1 cellular context compared by ENCODE assay signal in the genomic region with DNA sequence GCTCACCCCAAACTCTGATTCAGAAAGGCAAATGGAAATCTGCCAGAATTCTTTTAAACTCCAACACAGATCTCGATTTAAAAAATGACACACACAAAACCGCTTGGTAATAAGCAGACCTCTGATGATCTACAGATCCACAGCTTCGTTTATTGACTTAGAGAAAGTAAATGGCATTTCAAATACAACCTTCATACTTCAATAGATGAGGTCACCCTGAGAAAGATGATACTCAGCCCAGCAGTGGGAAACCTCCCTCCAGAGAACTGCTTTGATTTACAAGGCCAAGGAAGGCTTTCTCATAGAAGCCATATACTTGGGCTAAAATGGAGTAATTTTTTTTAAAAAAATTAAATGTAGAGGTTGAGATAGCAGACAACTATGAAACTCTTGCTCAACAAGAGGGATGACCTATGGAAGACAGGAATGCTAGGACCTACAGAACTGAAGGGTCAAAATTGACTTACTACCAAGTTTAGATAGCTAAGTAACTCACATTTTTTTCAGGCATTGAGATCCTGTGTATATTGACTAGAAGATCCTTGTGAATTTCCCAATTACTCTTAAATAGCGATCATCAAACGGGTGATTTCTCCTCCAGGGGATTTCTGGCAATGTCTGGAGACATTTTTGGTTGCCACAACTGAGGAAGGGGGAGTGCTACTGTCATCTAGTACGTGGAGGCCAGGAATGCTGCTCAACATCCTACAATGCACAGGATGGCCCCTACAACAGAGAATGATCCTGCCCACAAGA.
A peak's percentile ranks its signal among the peaks of the same experiment; 100 is the strongest.
TF ChIP-seq lines count a peak whose summit lies in the region.

No MANE protein-coding gene starts in this region.

TF ChIP-seq in HEK293, 187 proteins besides CTCF, POLR2A, EP300 and RAD21 (continued from another document and continues in another):
- TF ChIP-seq ZNF274 (IDR thresholded peaks at IDR 0.05; ENCODE audit: low read length) (no peak), ZNF274 (tag by site-specific recombination; IDR thresholded peaks at IDR 0.05; ENCODE audit: borderline replicate concordance) (no peak), KLF10 (tag by site-specific recombination; IDR thresholded peaks at IDR 0.05) (peak; percentile 39; the same call in 1 of the 2 replicates), PATZ1 (tag by site-specific recombination; IDR thresholded peaks at IDR 0.05) (0 out of 2 replicates have a peak, but pooled peaks have one; percentile 25), OSR2 (tag by site-specific recombination; IDR thresholded peaks at IDR 0.05) (peak; percentile 68; the same call in 1 of the 2 replicates), ZNF184 (tag by site-specific recombination; IDR thresholded peaks at IDR 0.05) (peak; percentile 90), PRDM1 (tag by site-specific recombination; IDR thresholded peaks at IDR 0.05) (no peak), ZNF629 (tag by site-specific recombination; IDR thresholded peaks at IDR 0.05) (peak; percentile 91), ZNF830 (tag by site-specific recombination; IDR thresholded peaks at IDR 0.05; ENCODE audit: low read depth) (no peak), GLIS1 (tag by site-specific recombination; IDR thresholded peaks at IDR 0.05) (peak; percentile 61; the same call in 1 of the 2 replicates), ZNF23 (tag by site-specific recombination; IDR thresholded peaks at IDR 0.05; ENCODE audit: borderline replicate concordance) (no peak), ZNF266 (tag by site-specific recombination; IDR thresholded peaks at IDR 0.05; ENCODE audit: low read depth) (no peak), ZBTB21 (tag by site-specific recombination; IDR thresholded peaks at IDR 0.05) (peak; percentile 76), ZNF600 (tag by site-specific recombination; IDR thresholded peaks at IDR 0.05) (peak; percentile 61), ZNF610 (tag by site-specific recombination; IDR thresholded peaks at IDR 0.05; ENCODE audit: borderline replicate concordance) (no peak), ZEB2 (tag by site-specific recombination; IDR thresholded peaks at IDR 0.05) (peak; percentile 76), ZNF549 (tag by site-specific recombination; IDR thresholded peaks at IDR 0.05) (no peak), ZNF660 (tag by site-specific recombination; IDR thresholded peaks at IDR 0.05) (0 out of 2 replicates have a peak, but pooled peaks have one; percentile 67), ZFP3 (tag by site-specific recombination; IDR thresholded peaks at IDR 0.05; ENCODE audit: low read depth) (no peak), ZNF366 (tag by site-specific recombination; conservative IDR thresholded peaks at IDR 0.05) (peak; percentile 90), OVOL3 (tag by site-specific recombination; IDR thresholded peaks at IDR 0.05) (peak; percentile 73; the same call in 1 of the 2 replicates), ZNF423 (tag by site-specific recombination; IDR thresholded peaks at IDR 0.05) (no peak), GLIS2 (tag by site-specific recombination; IDR thresholded peaks at IDR 0.05) (no peak), ZNF394 (tag by site-specific recombination; IDR thresholded peaks at IDR 0.05; ENCODE audit: borderline replicate concordance) (peak; percentile 56; the same call in 1 of the 2 replicates), SP7 (tag by site-specific recombination; IDR thresholded peaks at IDR 0.05) (peak; percentile 89), KLF17 (tag by site-specific recombination; IDR thresholded peaks at IDR 0.05) (peak; percentile 45; the same call in 1 of the 2 replicates), ZXDB (tag by site-specific recombination; IDR thresholded peaks at IDR 0.05) (0 out of 2 replicates have a peak, but pooled peaks have one; percentile 32), IKZF3 (tag by site-specific recombination; IDR thresholded peaks at IDR 0.05) (peak; percentile 75; the same call in 1 of the 2 replicates), ZBTB17 (tag by site-specific recombination; IDR thresholded peaks at IDR 0.05) (peak; percentile 43; the same call in 1 of the 2 replicates), ZNF792 (tag by site-specific recombination; IDR thresholded peaks at IDR 0.05) (no peak), PRDM2 (tag by site-specific recombination; IDR thresholded peaks at IDR 0.05; ENCODE audit: borderline replicate concordance) (no peak), SCRT1 (tag by site-specific recombination; IDR thresholded peaks at IDR 0.05; ENCODE audit: borderline replicate concordance) (no peak), ZNF10 (tag by site-specific recombination; IDR thresholded peaks at IDR 0.05) (peak; percentile 69; the same call in 1 of the 2 replicates), ZNF623 (tag by site-specific recombination; IDR thresholded peaks at IDR 0.05) (no peak)
- TF ChIP-seq, protein P1, sequence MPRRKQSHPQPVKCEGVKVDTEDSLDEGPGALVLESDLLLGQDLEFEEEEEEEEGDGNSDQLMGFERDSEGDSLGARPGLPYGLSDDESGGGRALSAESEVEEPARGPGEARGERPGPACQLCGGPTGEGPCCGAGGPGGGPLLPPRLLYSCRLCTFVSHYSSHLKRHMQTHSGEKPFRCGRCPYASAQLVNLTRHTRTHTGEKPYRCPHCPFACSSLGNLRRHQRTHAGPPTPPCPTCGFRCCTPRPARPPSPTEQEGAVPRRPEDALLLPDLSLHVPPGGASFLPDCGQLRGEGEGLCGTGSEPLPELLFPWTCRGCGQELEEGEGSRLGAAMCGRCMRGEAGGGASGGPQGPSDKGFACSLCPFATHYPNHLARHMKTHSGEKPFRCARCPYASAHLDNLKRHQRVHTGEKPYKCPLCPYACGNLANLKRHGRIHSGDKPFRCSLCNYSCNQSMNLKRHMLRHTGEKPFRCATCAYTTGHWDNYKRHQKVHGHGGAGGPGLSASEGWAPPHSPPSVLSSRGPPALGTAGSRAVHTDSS (tag by site-specific recombination; IDR thresholded peaks at IDR 0.05): 0 out of 2 replicates have a peak, but pooled peaks have one; percentile 11
- TF ChIP-seq, protein P2, sequence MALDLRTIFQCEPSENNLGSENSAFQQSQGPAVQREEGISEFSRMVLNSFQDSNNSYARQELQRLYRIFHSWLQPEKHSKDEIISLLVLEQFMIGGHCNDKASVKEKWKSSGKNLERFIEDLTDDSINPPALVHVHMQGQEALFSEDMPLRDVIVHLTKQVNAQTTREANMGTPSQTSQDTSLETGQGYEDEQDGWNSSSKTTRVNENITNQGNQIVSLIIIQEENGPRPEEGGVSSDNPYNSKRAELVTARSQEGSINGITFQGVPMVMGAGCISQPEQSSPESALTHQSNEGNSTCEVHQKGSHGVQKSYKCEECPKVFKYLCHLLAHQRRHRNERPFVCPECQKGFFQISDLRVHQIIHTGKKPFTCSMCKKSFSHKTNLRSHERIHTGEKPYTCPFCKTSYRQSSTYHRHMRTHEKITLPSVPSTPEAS (tag by site-specific recombination; IDR thresholded peaks at IDR 0.05): no peak
- TF ChIP-seq, protein P3, sequence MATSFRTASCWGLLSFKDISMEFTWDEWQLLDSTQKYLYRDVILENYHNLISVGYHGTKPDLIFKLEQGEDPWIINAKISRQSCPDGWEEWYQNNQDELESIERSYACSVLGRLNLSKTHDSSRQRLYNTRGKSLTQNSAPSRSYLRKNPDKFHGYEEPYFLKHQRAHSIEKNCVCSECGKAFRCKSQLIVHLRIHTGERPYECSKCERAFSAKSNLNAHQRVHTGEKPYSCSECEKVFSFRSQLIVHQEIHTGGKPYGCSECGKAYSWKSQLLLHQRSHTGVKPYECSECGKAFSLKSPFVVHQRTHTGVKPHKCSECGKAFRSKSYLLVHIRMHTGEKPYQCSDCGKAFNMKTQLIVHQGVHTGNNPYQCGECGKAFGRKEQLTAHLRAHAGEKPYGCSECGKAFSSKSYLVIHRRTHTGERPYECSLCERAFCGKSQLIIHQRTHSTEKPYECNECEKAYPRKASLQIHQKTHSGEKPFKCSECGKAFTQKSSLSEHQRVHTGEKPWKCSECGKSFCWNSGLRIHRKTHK (tag by site-specific recombination; IDR thresholded peaks at IDR 0.05): no peak
- TF ChIP-seq, protein P4, sequence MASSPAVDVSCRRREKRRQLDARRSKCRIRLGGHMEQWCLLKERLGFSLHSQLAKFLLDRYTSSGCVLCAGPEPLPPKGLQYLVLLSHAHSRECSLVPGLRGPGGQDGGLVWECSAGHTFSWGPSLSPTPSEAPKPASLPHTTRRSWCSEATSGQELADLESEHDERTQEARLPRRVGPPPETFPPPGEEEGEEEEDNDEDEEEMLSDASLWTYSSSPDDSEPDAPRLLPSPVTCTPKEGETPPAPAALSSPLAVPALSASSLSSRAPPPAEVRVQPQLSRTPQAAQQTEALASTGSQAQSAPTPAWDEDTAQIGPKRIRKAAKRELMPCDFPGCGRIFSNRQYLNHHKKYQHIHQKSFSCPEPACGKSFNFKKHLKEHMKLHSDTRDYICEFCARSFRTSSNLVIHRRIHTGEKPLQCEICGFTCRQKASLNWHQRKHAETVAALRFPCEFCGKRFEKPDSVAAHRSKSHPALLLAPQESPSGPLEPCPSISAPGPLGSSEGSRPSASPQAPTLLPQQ (tag by site-specific recombination; IDR thresholded peaks at IDR 0.05): peak; percentile 73
- TF ChIP-seq, protein P5, sequence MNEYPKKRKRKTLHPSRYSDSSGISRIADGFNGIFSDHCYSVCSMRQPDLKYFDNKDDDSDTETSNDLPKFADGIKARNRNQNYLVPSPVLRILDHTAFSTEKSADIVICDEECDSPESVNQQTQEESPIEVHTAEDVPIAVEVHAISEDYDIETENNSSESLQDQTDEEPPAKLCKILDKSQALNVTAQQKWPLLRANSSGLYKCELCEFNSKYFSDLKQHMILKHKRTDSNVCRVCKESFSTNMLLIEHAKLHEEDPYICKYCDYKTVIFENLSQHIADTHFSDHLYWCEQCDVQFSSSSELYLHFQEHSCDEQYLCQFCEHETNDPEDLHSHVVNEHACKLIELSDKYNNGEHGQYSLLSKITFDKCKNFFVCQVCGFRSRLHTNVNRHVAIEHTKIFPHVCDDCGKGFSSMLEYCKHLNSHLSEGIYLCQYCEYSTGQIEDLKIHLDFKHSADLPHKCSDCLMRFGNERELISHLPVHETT (tag by site-specific recombination; IDR thresholded peaks at IDR 0.05): peak; percentile 93
- TF ChIP-seq, protein P6, sequence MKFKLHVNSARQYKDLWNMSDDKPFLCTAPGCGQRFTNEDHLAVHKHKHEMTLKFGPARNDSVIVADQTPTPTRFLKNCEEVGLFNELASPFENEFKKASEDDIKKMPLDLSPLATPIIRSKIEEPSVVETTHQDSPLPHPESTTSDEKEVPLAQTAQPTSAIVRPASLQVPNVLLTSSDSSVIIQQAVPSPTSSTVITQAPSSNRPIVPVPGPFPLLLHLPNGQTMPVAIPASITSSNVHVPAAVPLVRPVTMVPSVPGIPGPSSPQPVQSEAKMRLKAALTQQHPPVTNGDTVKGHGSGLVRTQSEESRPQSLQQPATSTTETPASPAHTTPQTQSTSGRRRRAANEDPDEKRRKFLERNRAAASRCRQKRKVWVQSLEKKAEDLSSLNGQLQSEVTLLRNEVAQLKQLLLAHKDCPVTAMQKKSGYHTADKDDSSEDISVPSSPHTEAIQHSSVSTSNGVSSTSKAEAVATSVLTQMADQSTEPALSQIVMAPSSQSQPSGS (tag by site-specific recombination; IDR thresholded peaks at IDR 0.05; ENCODE audit: low read depth): peak; percentile 89
